ENCODE assay signal across 29 cellular contexts in the genomic region with DNA sequence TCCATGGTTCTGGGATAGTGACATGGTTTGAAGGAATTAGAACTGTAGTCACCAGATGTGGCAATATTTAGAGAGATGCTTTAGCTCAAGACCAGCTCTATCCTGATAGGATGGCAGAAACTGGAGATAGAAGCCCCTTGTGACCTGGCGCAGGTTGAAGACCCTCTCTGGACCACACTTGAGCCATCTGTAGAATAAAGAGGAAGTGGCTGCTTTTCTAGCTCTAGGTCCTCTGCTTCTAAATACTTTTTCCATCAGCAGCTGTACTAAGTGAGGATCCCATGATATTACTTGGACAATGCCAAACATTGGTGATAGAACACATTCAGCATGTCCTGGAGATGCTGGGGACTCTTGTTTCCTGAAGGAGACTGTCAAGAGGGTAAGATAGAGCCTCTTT.
"Had no signal": no experiment of that assay in that cellular context is flagged by ENCODE, and none has a peak within 500 bp of the region (broad histone marks: within the 10 kb centered on the region; RNA-seq: fewer than 3 reads in every experiment).

No MANE protein-coding gene starts in this region.

- FAIRE-seq: colon, endometrium, frontal cortex, kidney had no signal

- ATAC-seq: esophagus mucosa; foreskin keratinocyte; gastroesophageal sphincter; heart left ventricle; left colon; left lobe of liver; left ventricle myocardium superior; lower lobe of right lung; mucosa of descending colon; naive thymus-derived CD8-positive, alpha-beta T cell had no signal

- H3K27ac ChIP-seq: coronary artery, dorsolateral prefrontal cortex, epithelial cell of prostate, foreskin keratinocyte, gastroesophageal sphincter, heart left ventricle, hepatocyte, lower lobe of right lung had no signal

- H3K27ac Mint-ChIP-seq: immature natural killer cell, mesothelial cell of epicardium, naive B cell had no signal

- H3K9me3 ChIP-seq: lower lobe of right lung had no signal

- H3K79me2 ChIP-seq: hepatocyte had no signal

- H3K4me3 Mint-ChIP-seq: immature natural killer cell; mesothelial cell of epicardium; naive B cell; naive thymus-derived CD8-positive, alpha-beta T cell had no signal

- H3K36me3 ChIP-seq: gastroesophageal sphincter, heart left ventricle, lower lobe of right lung had no signal

- H3K4me1 Mint-ChIP-seq: mesothelial cell of epicardium; naive B cell; naive thymus-derived CD8-positive, alpha-beta T cell had no signal

- H3K4me2 ChIP-seq: hepatocyte had no signal

- H3K36me3 Mint-ChIP-seq: mesothelial cell of epicardium had no signal

- H3K4me3 ChIP-seq: coronary artery, dorsolateral prefrontal cortex, gastroesophageal sphincter, heart left ventricle, hepatocyte, lower lobe of right lung, mucosa of descending colon had no signal

- H3K4me1 ChIP-seq: foreskin keratinocyte, gastroesophageal sphincter, heart left ventricle, lower lobe of right lung had no signal

- H2AFZ ChIP-seq: hepatocyte had no signal

- H3K27me3 ChIP-seq: dorsolateral prefrontal cortex, gastroesophageal sphincter, heart left ventricle, hepatocyte had no signal

- DNase-seq: dermis blood vessel endothelial cell; dorsolateral prefrontal cortex; effector CD4-positive, alpha-beta T cell; effector memory CD4-positive, alpha-beta T cell; erythroblast; foreskin keratinocyte; heart left ventricle; hypothalamus; immature natural killer cell; islet precursor cell; kidney; kidney glomerular epithelial cell; left colon; left ventricle myocardium superior; lower lobe of right lung; mesenchymal stem cell; mucosa of descending colon; naive B cell; naive thymus-derived CD8-positive, alpha-beta T cell had no signal
